In genomic region chr17:48522990-48523389, GRCh38 we compare ENCODE assay signal across 15 cellular contexts. TPM values are rescaled to one million over a fixed set of nuclear protein-coding genes. Genes with fewer than 3 reads are reported as not detected.
DNase-seq lines count a peak whose midpoint lies in the region; ATAC-seq and TF ChIP-seq lines count a peak whose summit lies in the region.
"Had no signal": no experiment of that assay in that cellular context is flagged by ENCODE, and none has a peak within 500 bp of the region (broad histone marks: within the 10 kb centered on the region; RNA-seq: fewer than 3 reads in every experiment).

No MANE protein-coding gene starts in this region.

- peak in 2 of 3 experiments; percentile 40 to 73; a peak in 4 of 6 replicates for TF ChIP-seq CTCF in HCT116 (IDR thresholded peaks at IDR 0.05 in 2 of 3, conservative IDR thresholded peaks at IDR 0.05 in 1 of 3; ENCODE audit: borderline replicate concordance in 1 of 3, insufficient read depth in 1 of 3, low read depth in 2 of 3, low read length in 2 of 3)
- TF ChIP-seq CTCF in PC-3 (conservative IDR thresholded peaks at IDR 0.05; ENCODE audit: low read depth, low read length), result peak; percentile 58
- peak; percentile 35 to 53 for TF ChIP-seq CTCF in fibroblast of lung (conservative IDR thresholded peaks at IDR 0.05 in 1 of 2, IDR thresholded peaks at IDR 0.05 in 1 of 2; ENCODE audit: low read depth in 1 of 2, low read length in 2 of 2)
- no peak for TF ChIP-seq CTCF in sigmoid colon (IDR thresholded peaks at IDR 0.05)

- H3K4me1 ChIP-seq in HCT116 (ENCODE audit: control insufficient read depth in 1 of 2, insufficient read depth in 2 of 2, low read length in 2 of 2) (peaks cover 3 to 12% of the 10 kb centered on the region in 2 experiments; a peak in 3 of 4 replicates), PC-3 (ENCODE audit: insufficient read depth, low read length) (peaks cover 25% of the 10 kb centered on the region), fibroblast of lung (ENCODE audit: control insufficient read depth, extremely low read depth, insufficient read depth, low read length) (peaks cover 11% of the 10 kb centered on the region), sigmoid colon (peaks cover 0 to 34% (median 31%) of the 10 kb centered on the region in 4 donors)
- H3K4me1 ChIP-seq: heart left ventricle had no signal

- BruUV-seq in HCT116 (replicated peaks; lab: Mats Ljungman, UMichigan) (no TSS peak), PC-3 (replicated peaks; lab: Mats Ljungman, UMichigan) (no TSS peak)

- H3K4me2 ChIP-seq in HCT116 (ENCODE audit: low read length) (no peak overlapping the region), PC-3 (ENCODE audit: low read length) (no peak overlapping the region), fibroblast of lung (ENCODE audit: extremely low read depth, insufficient read depth, low read length) (no peak overlapping the region)

- H3K9me2 ChIP-seq in HCT116 (ENCODE audit: insufficient read depth), result no peaks in the 10 kb centered on the region
- no peaks in the 10 kb centered on the region for H3K9me2 ChIP-seq in PC-3 (replicated peaks; ENCODE audit: low read length)

- WGBS in sigmoid colon, 2 donors, result 74 to 75% methylated on average over 6 of the region's 6 CpGs

- H3K9ac ChIP-seq in HCT116 (ENCODE audit: low read length), result no peak overlapping the region
- no peak overlapping the region for H3K9ac ChIP-seq in PC-3 (ENCODE audit: low read length)
- no peak overlapping the region for H3K9ac ChIP-seq in fibroblast of lung (ENCODE audit: insufficient read depth, low read length)

- no peak overlapping the region for H3K4me3 ChIP-seq in HCT116 (replicated peaks in 1 of 2; ENCODE audit: low read depth in 1 of 2, low read length in 2 of 2)
- H3K4me3 ChIP-seq in PC-3 (ENCODE audit: low read length), result no peak overlapping the region
- no peak overlapping the region for H3K4me3 ChIP-seq in fibroblast of lung (replicated peaks in 1 of 4; ENCODE audit: control extremely low read depth in 1 of 4, insufficient read depth in 1 of 4, low read depth in 3 of 4, low read length in 4 of 4)
- no peak overlapping the region for H3K4me3 ChIP-seq in sigmoid colon
- H3K4me3 ChIP-seq: heart left ventricle had no signal

- H3F3A ChIP-seq in PC-3 (ENCODE audit: low read length, unreplicated experiment), result no peaks in the 10 kb centered on the region

- ATAC-seq in HCT116 (0 out of 2 replicates have a peak, but pooled peaks have one; percentile 43), PC-3 (no peak), GM18870 (IDR thresholded peaks at IDR 0.05; ENCODE audit: unreplicated experiment) (no peak)
- ATAC-seq: heart left ventricle, T-cell had no signal

- CTCF ChIA-PET in HCT116 (lab: Charles Lee) (interaction anchor here (1.0 to 1.7 kb wide), 3 partner anchors 10 to 24 kb away, joined by 3 to 4 read pairs (median 3); no protein-coding TSS in a partner anchor), PC-3 (lab: Charles Lee) (no interaction called here)

- POLR2A ChIA-PET in HCT116 (lab: Charles Lee), result interaction anchor here (1.2 kb wide), 1 partner anchor 9 kb away, joined by 3 read pairs; no protein-coding TSS in a partner anchor
- POLR2A ChIA-PET in PC-3 (lab: Charles Lee; ENCODE audit: unreplicated experiment), result no interaction called here

- no peak for TF ChIP-seq RAD21 in HCT116 (IDR thresholded peaks at IDR 0.05; ENCODE audit: low read depth)

- TF ChIP-seq POLR2A in HCT116 (IDR thresholded peaks at IDR 0.05; ENCODE audit: borderline replicate concordance, extremely low read depth, insufficient read depth, insufficient read length) (no peak), sigmoid colon (IDR thresholded peaks at IDR 0.05) (no peak)

- RAD21 ChIA-PET in HCT116 (lab: Charles Lee; ENCODE audit: low non-redundant PET in 1 of 2, low total read pairs in 2 of 2, uncharacterized antibody in 2 of 2, unreplicated experiment in 2 of 2), result no interaction called here

- intact Hi-C loops in HCT116 (cut with micrococcal nuclease) (no loop called here), PC-3 (cut with micrococcal nuclease) (no loop called here), sigmoid colon (cut with DNase I) (no loop called here), posterior vena cava (cut with DNase I) (no loop called here)

- no peaks in the 10 kb centered on the region for H3K79me2 ChIP-seq in HCT116 (ENCODE audit: insufficient read depth, low read length)
- no peaks in the 10 kb centered on the region for H3K79me2 ChIP-seq in PC-3 (ENCODE audit: low read length)
- no peaks in the 10 kb centered on the region for H3K79me2 ChIP-seq in fibroblast of lung (ENCODE audit: control insufficient read depth, insufficient read depth, low read length)

- H3K27ac ChIP-seq in HCT116 (ENCODE audit: low read depth, low read length) (no peak overlapping the region), PC-3 (ENCODE audit: low read length) (0 out of 2 replicates have a peak overlapping the region, but pooled peaks have one; percentile 4), fibroblast of lung (ENCODE audit: insufficient read depth, low read length) (no peak overlapping the region), sigmoid colon (peak overlapping the region in 3 of 4 donors; percentile 56 to 79 (median 65))

- TF ChIP-seq EP300 in sigmoid colon (IDR thresholded peaks at IDR 0.05), result no peak

- H3K27me3 ChIP-seq in HCT116 (ENCODE audit: insufficient read depth, low read length), result no peaks in the 10 kb centered on the region
- no peaks in the 10 kb centered on the region for H3K27me3 ChIP-seq in PC-3 (ENCODE audit: low read length)
- no peaks in the 10 kb centered on the region for H3K27me3 ChIP-seq in fibroblast of lung (ENCODE audit: control insufficient read depth, insufficient read depth, low read length)
- H3K27me3 ChIP-seq in sigmoid colon, result no peaks in the 10 kb centered on the region

- H2AFZ ChIP-seq in HCT116 (ENCODE audit: low read depth, low read length, poor library complexity, severe bottlenecking) (no peak overlapping the region), PC-3 (ENCODE audit: low read length) (no peak overlapping the region), fibroblast of lung (ENCODE audit: low read length) (no peak overlapping the region)

- H3K36me3 ChIP-seq in HCT116 (ENCODE audit: control insufficient read depth in 1 of 2, insufficient read depth in 2 of 2, low read length in 2 of 2), result no peaks in the 10 kb centered on the region
- H3K36me3 ChIP-seq in PC-3 (ENCODE audit: low read depth, low read length), result no peaks in the 10 kb centered on the region
- no peaks in the 10 kb centered on the region for H3K36me3 ChIP-seq in fibroblast of lung (ENCODE audit: control insufficient read depth, insufficient read depth, low read length)
- no peaks in the 10 kb centered on the region for H3K36me3 ChIP-seq in sigmoid colon
- H3K36me3 ChIP-seq: heart left ventricle had no signal

- H4K20me1 ChIP-seq in HCT116 (ENCODE audit: insufficient read depth) (no peaks in the 10 kb centered on the region), PC-3 (ENCODE audit: low read length) (no peaks in the 10 kb centered on the region), fibroblast of lung (ENCODE audit: control insufficient read depth, extremely low read depth, insufficient read depth, low read length) (no peaks in the 10 kb centered on the region)

- DNase-seq in HCT116 (ENCODE audit: low read depth, low spot score), result no peak
- no peak for DNase-seq in PC-3
- DNase-seq in fibroblast of lung (ENCODE audit: low read depth in 2 of 2), result peak in 1 of 2 donors; percentile 28
- no peak for DNase-seq in sigmoid colon
- no peak for DNase-seq in mucosa of gallbladder (ENCODE audit: low spot score)
- no peak for DNase-seq in posterior vena cava (ENCODE audit: low spot score)
- DNase-seq: activated B cell treated with CpG ODN at 0.5 μM for 24 hours; activated naive CD4-positive, alpha-beta T cell treated with anti-CD3 and anti-CD28 coated beads for 36 hours; CD8-positive, alpha-beta memory T cell; heart left ventricle; retina; stimulated activated CD4-positive, alpha-beta T cell treated with anti-CD3 and anti-CD28 coated beads, Interleukin-2, amount 100 ng/mL, for 48 hours; T-cell had no signal

- no peaks in the 10 kb centered on the region for H3K9me3 ChIP-seq in HCT116 (ENCODE audit: control insufficient read depth in 1 of 2, insufficient read depth in 1 of 2, low read depth in 1 of 2, low read length in 2 of 2)
- no peaks in the 10 kb centered on the region for H3K9me3 ChIP-seq in PC-3 (ENCODE audit: low read length)
- H3K9me3 ChIP-seq in fibroblast of lung (ENCODE audit: control insufficient read depth, insufficient read depth, low read depth, low read length), result no peaks in the 10 kb centered on the region
- H3K9me3 ChIP-seq in sigmoid colon, result no peaks in the 10 kb centered on the region
- H3K9me3 ChIP-seq: heart left ventricle had no signal

TF ChIP-seq in HCT116, 20 proteins besides CTCF, POLR2A, EP300 and RAD21 (continues in another document):
- no peak for TF ChIP-seq SP1 (IDR thresholded peaks at IDR 0.05; ENCODE audit: low read depth)
- TF ChIP-seq CBX3 (IDR thresholded peaks at IDR 0.05; ENCODE audit: low read depth), result peak; percentile 67
- peak; percentile 70 for TF ChIP-seq CEBPB (IDR thresholded peaks at IDR 0.05; ENCODE audit: low read depth)

RNA-seq across cellular contexts. Expression of gene HOXB1, which starts 7.8 kb away (rescaled TPM):
- not detected for total RNA-seq in HCT116 (2021; ENCODE audit: unreplicated experiment)
- polyA plus RNA-seq in HCT116 (2012), result not detected in 2 replicates
- not detected in 2 replicates for total RNA-seq in PC-3 (2014; rRNA removed)
- total RNA-seq in fibroblast of lung, result not detected in 2 replicates
- not detected in 2 replicates for polyA plus RNA-seq in fibroblast of lung
- not detected in 2 replicates for polyA plus RNA-seq in fibroblast of lung (2012)
- polyA minus RNA-seq in fibroblast of lung (ENCODE audit: low replicate concordance), result not detected in 2 replicates
- under 1 TPM in 1 of 4 donors, not detected in 3; 0.27 TPM for total RNA-seq in sigmoid colon
- polyA plus RNA-seq in sigmoid colon, result under 1 TPM in 2 of 3 donors, not detected in 1; 0.60 to 0.92 TPM
- total RNA-seq in mucosa of gallbladder, result not detected
- total RNA-seq in posterior vena cava, result not detected
- total RNA-seq: activated B cell treated with CpG ODN at 0.5 μM for 24 hours; activated naive CD4-positive, alpha-beta T cell treated with anti-CD3 and anti-CD28 coated beads for 36 hours; CD8-positive, alpha-beta memory T cell; heart left ventricle; myocyte; T-cell had no signal
- polyA plus RNA-seq: CD8-positive, alpha-beta memory T cell; heart left ventricle had no signal

RNA-seq across cellular contexts. Expression of gene HOXB2, which starts 21.9 kb away (rescaled TPM):
- total RNA-seq in HCT116 (2021; ENCODE audit: unreplicated experiment) (2.0 TPM), PC-3 (2014; rRNA removed) (1.1 TPM in 1 of 2 replicates, not detected in the other), fibroblast of lung (9.2 and 12.2 TPM in 2 replicates), sigmoid colon (10 to 100 TPM; 44.9 to 86.1 (median 63.6) TPM), mucosa of gallbladder (23.4 TPM), posterior vena cava (10 to 100 TPM; 18.9 to 22.3 TPM)
- polyA plus RNA-seq in HCT116 (2012), result 0.95 and 1.1 TPM in 2 replicates
- polyA plus RNA-seq in fibroblast of lung (12.3 and 15.9 TPM in 2 replicates), sigmoid colon (1 to 10 TPM; 1.6 to 7.8 (median 3.0) TPM)
- 18.2 and 25.8 TPM in 2 replicates for polyA plus RNA-seq in fibroblast of lung (2012)
- polyA minus RNA-seq in fibroblast of lung (ENCODE audit: low replicate concordance), result 10.2 and 12.9 TPM in 2 replicates

RNA-seq across cellular contexts. Expression of gene HOXB4, which starts 55.2 kb away (rescaled TPM):
- total RNA-seq in HCT116 (2021; ENCODE audit: unreplicated experiment) (11.3 TPM), PC-3 (2014; rRNA removed) (0.22 and 0.58 TPM in 2 replicates), fibroblast of lung (6.2 and 8.9 TPM in 2 replicates), sigmoid colon (1 to 10 TPM; 4.6 to 8.3 (median 5.4) TPM), mucosa of gallbladder (6.4 TPM), posterior vena cava (1 to 10 TPM; 5.0 to 6.9 TPM)
- 3.2 and 4.2 TPM in 2 replicates for polyA plus RNA-seq in HCT116 (2012)
- polyA plus RNA-seq in fibroblast of lung (3.4 and 3.8 TPM in 2 replicates), sigmoid colon (1 to 10 TPM in 2 of 3 donors, under 1 TPM in 1; 0.23 to 2.7 (median 1.2) TPM)
- polyA plus RNA-seq in fibroblast of lung (2012), result 4.5 and 5.6 TPM in 2 replicates
- 3.8 and 5.0 TPM in 2 replicates for polyA minus RNA-seq in fibroblast of lung (ENCODE audit: low replicate concordance)

Comparison
In these comparisons a context has a peak if more than half of its experiments do, and no peak if none do; other contexts are left out.
1. H3K27ac ChIP-seq: peak in PC-3 (single experiment) and sigmoid colon (3 of 4); none in HCT116 (single experiment) and fibroblast of lung (single experiment).
2. CTCF ChIP-seq: peak in HCT116 (2 of 3), PC-3 (single experiment) and fibroblast of lung (2 of 2); none in sigmoid colon (0 of 4).